ENCODE assay signal across 8 cellular contexts in genomic region chr7:108016841-108017775, GRCh38. TPM values are rescaled to one million over a fixed set of nuclear protein-coding genes. Genes with fewer than 3 reads are reported as not detected.
DNase-seq lines count a peak whose midpoint lies in the region; ATAC-seq and TF ChIP-seq lines count a peak whose summit lies in the region.

No MANE protein-coding gene starts in this region.

- H3K9me3 Mint-ChIP-seq in T-helper 2 cell treated with Interferon-gamma antibody and Interleukin-4, amounts not matched to agents 5 μg/mL and 100 μg/mL, for 36 hours: no peaks in the 10 kb centered on the region

- no peak overlapping the region for H3K27ac Mint-ChIP-seq in T-helper 2 cell treated with Interferon-gamma antibody and Interleukin-4, amounts not matched to agents 5 μg/mL and 100 μg/mL, for 36 hours

- 39 to 49% (median 45%) methylated on average over 2 of the region's 2 CpGs for WGBS in heart left ventricle, 4 donors

- H3K36me3 ChIP-seq in RWPE2 (ENCODE audit: low read depth) (no peaks in the 10 kb centered on the region), heart left ventricle (no peaks in the 10 kb centered on the region)

- no peaks in the 10 kb centered on the region for H3K36me3 Mint-ChIP-seq in T-helper 2 cell treated with Interferon-gamma antibody and Interleukin-4, amounts not matched to agents 5 μg/mL and 100 μg/mL, for 36 hours (ENCODE audit: low read depth)

- H3K9me3 ChIP-seq in RWPE2 (ENCODE audit: severe bottlenecking) (peaks cover 2% of the 10 kb centered on the region), heart left ventricle (no peaks in the 10 kb centered on the region)

- TF ChIP-seq CTCF in RWPE2 (IDR thresholded peaks at IDR 0.05; ENCODE audit: poor library complexity, severe bottlenecking) (peak; percentile 79), heart left ventricle (IDR thresholded peaks at IDR 0.05) (peak; percentile 23 to 59 (median 44))

- H3K4me1 ChIP-seq in RWPE2 (ENCODE audit: insufficient read depth, poor library complexity, severe bottlenecking) (peaks cover 46% of the 10 kb centered on the region), heart left ventricle (peaks cover 0 to 18% (median 0%) of the 10 kb centered on the region in 12 donors)

- no peaks in the 10 kb centered on the region for H3K27me3 ChIP-seq in RWPE2 (ENCODE audit: insufficient read depth, poor library complexity, severe bottlenecking)
- no peaks in the 10 kb centered on the region for H3K27me3 ChIP-seq in heart left ventricle

- peaks cover 17% of the 10 kb centered on the region for H3K27me3 Mint-ChIP-seq in T-helper 2 cell treated with Interferon-gamma antibody and Interleukin-4, amounts not matched to agents 5 μg/mL and 100 μg/mL, for 36 hours (ENCODE audit: low read depth)

- no peak for TF ChIP-seq POLR2A in heart left ventricle (IDR thresholded peaks at IDR 0.05)

- H3K4me3 Mint-ChIP-seq in T-helper 2 cell treated with Interferon-gamma antibody and Interleukin-4, amounts not matched to agents 5 μg/mL and 100 μg/mL, for 36 hours: no peak overlapping the region

- H3K27ac ChIP-seq in RWPE2 (ENCODE audit: poor library complexity, severe bottlenecking): peak overlapping the region; percentile 77
- H3K27ac ChIP-seq in heart left ventricle: no peak overlapping the region

- DNase-seq in DMS114 treated with DMSO at 0.1 percent for 48 hours (lab: John Stamatoyannopoulos, UW; ENCODE audit: unreplicated experiment) (peak; percentile 5), RWPE2 (ENCODE audit: low spot score) (no peak), heart left ventricle (no peak), globus pallidus (ENCODE audit: low spot score) (no peak)
- DNase-seq in T-helper 2 cell treated with Interferon-gamma antibody and Interleukin-4, amounts not matched to agents 5 μg/mL and 100 μg/mL, for 36 hours (ENCODE audit: low spot score): no peak

- no peaks in the 10 kb centered on the region for H3K4me1 Mint-ChIP-seq in T-helper 2 cell treated with Interferon-gamma antibody and Interleukin-4, amounts not matched to agents 5 μg/mL and 100 μg/mL, for 36 hours (ENCODE audit: low read depth)

- peak; percentile 73 for ATAC-seq in HG02759 (IDR thresholded peaks at IDR 0.05; ENCODE audit: unreplicated experiment)
- ATAC-seq in RWPE2 (ENCODE audit: low read depth): peak; percentile 82
- ATAC-seq in heart left ventricle: peak in 3 of 4 donors; percentile 51 to 58 (median 54)
- ATAC-seq in HG03159 (IDR thresholded peaks at IDR 0.05; ENCODE audit: unreplicated experiment): no peak
- no peak for ATAC-seq in GM19452 (IDR thresholded peaks at IDR 0.05; ENCODE audit: unreplicated experiment)

- intact Hi-C loops in heart left ventricle (cut with DNase I): loop anchor here in 4 of 10 donors (5.0 to 10.0 kb wide), 4 partner anchors 92 to 130 kb away; partner anchors contain the start of gene DLD (in 2 of the 4)

- H3K4me3 ChIP-seq in RWPE2 (ENCODE audit: severe bottlenecking) (no peak overlapping the region), heart left ventricle (no peak overlapping the region)

RNA-seq across cellular contexts. Expression of gene LAMB1, which starts 14.1 kb away (rescaled TPM):
- 100 to 1,000 TPM in 2 of 9 donors, 10 to 100 TPM in 7; 29.1 to 121 (median 58.0) TPM for total RNA-seq in heart left ventricle
- 10 to 100 TPM; 51.6 to 53.2 TPM for polyA plus RNA-seq in heart left ventricle

Comparison
In these comparisons a context has a peak if more than half of its experiments do, and no peak if none do; other contexts are left out.
1. ATAC-seq: peak in HG02759 (single experiment), RWPE2 (single experiment) and heart left ventricle (3 of 4); none in HG03159 (single experiment) and GM19452 (single experiment).